In the genomic region with DNA sequence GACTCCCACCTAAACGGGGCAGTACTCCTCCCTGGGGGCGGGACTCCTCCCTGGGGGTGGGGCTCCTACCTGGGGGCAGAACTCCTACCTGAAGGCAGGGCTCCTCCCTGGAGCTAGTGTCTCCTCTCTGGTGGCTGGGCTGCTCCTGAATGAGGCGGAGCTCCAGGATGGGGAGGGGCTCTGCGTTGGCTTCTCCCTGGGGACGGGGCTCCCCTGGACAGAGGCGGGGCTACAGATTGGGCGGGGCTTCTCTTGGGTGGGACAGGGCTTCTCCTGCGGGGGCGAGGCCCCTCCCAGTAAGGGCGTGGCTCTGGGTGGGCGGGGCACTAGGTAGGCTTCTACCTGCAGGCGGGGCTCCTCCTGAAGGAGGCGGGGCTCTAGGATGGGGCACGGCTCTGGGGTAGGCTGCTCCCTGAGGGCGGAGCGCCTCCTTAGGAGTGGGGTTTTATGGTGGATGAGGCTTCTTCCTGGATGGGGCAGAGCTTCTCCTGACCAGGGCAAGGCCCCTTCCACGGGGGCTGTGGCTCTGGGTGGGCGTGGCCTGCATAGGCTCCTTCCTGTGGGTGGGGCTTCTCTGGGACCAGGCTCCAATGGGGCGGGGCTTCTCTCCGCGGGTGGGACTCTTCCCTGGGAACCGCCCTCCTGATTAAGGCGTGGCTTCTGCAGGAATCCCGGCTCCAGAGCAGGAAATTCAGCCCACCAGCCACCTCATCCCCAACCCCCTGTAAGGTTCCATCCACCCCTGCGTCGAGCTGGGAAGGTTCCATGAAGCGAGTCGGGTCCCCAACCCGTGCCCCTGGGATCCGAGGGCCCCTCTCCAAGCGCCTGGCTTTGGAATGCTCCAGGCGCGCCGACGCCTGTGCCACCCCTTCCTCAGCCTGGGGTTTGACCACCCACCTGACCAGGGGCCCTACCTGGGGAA, we compare ENCODE assay signal across 8 cellular contexts. TPM values are rescaled to one million over a fixed set of nuclear protein-coding genes. Genes with fewer than 3 reads are reported as not detected.
DNase-seq lines count a peak whose midpoint lies in the region; ATAC-seq and TF ChIP-seq lines count a peak whose summit lies in the region.

No MANE protein-coding gene starts in this region.

- peak overlapping the region; percentile 77 for H3K4me2 ChIP-seq in KMS-11

- ATAC-seq in activated CD4-positive, alpha-beta T cell treated with anti-CD3 and anti-CD28 coated beads for 36 hours = peak; percentile 85
- ATAC-seq in naive thymus-derived CD8-positive, alpha-beta T cell = peak; percentile 36 to 53

- no peak overlapping the region for H3K27ac ChIP-seq in CD8-positive, alpha-beta memory T cell (ENCODE audit: low read depth, low read length)
- H3K27ac ChIP-seq in KMS-11 (no peak overlapping the region), thyroid gland (no peak overlapping the region)

- H3K4me3 ChIP-seq in CD8-positive, alpha-beta memory T cell (ENCODE audit: low read length) = peak overlapping the region; percentile 50
- H3K4me3 ChIP-seq in KMS-11 (IDR thresholded peaks at IDR 0.05; ENCODE audit: insufficient read depth, low read depth, low read length) (peak overlapping the region; percentile 76), thyroid gland (replicated peaks in 1 of 3) (no peak overlapping the region)

- H3K9me3 ChIP-seq in CD8-positive, alpha-beta memory T cell (ENCODE audit: low read length) = no peaks in the 10 kb centered on the region
- H3K9me3 ChIP-seq in thyroid gland = no peaks in the 10 kb centered on the region

- no peaks in the 10 kb centered on the region for H3K36me3 ChIP-seq in CD8-positive, alpha-beta memory T cell (ENCODE audit: insufficient read depth, low read length)
- H3K36me3 ChIP-seq in KMS-11 (ENCODE audit: insufficient read depth) = no peaks in the 10 kb centered on the region
- no peaks in the 10 kb centered on the region for H3K36me3 ChIP-seq in thyroid gland

- peak overlapping the region in 6 of 8 donors; percentile 9 to 92 (median 64) for H3K27ac Mint-ChIP-seq in CD8-positive, alpha-beta memory T cell
- H3K27ac Mint-ChIP-seq in activated CD4-positive, alpha-beta T cell treated with anti-CD3 and anti-CD28 coated beads for 36 hours = no peak overlapping the region
- peak overlapping the region in 5 of 10 donors; percentile 29 to 82 (median 67) for H3K27ac Mint-ChIP-seq in naive thymus-derived CD8-positive, alpha-beta T cell

- H3K4me1 ChIP-seq in CD8-positive, alpha-beta memory T cell (ENCODE audit: insufficient read depth, low read length) = peaks cover 23% of the 10 kb centered on the region
- H3K4me1 ChIP-seq in KMS-11 (ENCODE audit: low read depth, poor library complexity, severe bottlenecking) (no peaks in the 10 kb centered on the region), thyroid gland (peaks cover 0 to 20% of the 10 kb centered on the region in 2 donors)

- TF ChIP-seq POLR2A in thyroid gland (IDR thresholded peaks at IDR 0.05) = no peak

- POLR2A ChIA-PET in CD8-positive, alpha-beta memory T cell (lab: Charles Lee) = no interaction called here
- POLR2A ChIA-PET in activated CD4-positive, alpha-beta T cell treated with anti-CD3 and anti-CD28 coated beads for 36 hours (lab: Charles Lee) = interaction anchor here (1.2 kb wide), 1 partner anchor 23 kb away, joined by 3 read pairs; a partner anchor contains a TSS
- POLR2A ChIA-PET in naive thymus-derived CD8-positive, alpha-beta T cell (lab: Charles Lee) = interaction anchor here (2.4 kb wide), 1 partner anchor 22 kb away, joined by 10 read pairs; a partner anchor contains a TSS

- no peaks in the 10 kb centered on the region for H3K9me3 Mint-ChIP-seq in CD8-positive, alpha-beta memory T cell
- H3K9me3 Mint-ChIP-seq in activated CD4-positive, alpha-beta T cell treated with anti-CD3 and anti-CD28 coated beads for 36 hours (ENCODE audit: low read depth) = no peaks in the 10 kb centered on the region
- no peaks in the 10 kb centered on the region for H3K9me3 Mint-ChIP-seq in naive thymus-derived CD8-positive, alpha-beta T cell

- peak overlapping the region; percentile 61 to 82 (median 74) for H3K4me3 Mint-ChIP-seq in CD8-positive, alpha-beta memory T cell
- peak overlapping the region; percentile 51 for H3K4me3 Mint-ChIP-seq in activated CD4-positive, alpha-beta T cell treated with anti-CD3 and anti-CD28 coated beads for 36 hours
- H3K4me3 Mint-ChIP-seq in naive thymus-derived CD8-positive, alpha-beta T cell = peak overlapping the region; percentile 49 to 72 (median 66)

- intact Hi-C loops in activated CD4-positive, alpha-beta T cell treated with anti-CD3 and anti-CD28 coated beads for 36 hours (cut with DNase I, micrococcal nuclease) = loop anchor here in 1 of 2 experiments (1.0 to 2.0 kb wide), 9 partner anchors 23 to 271 kb away; a partner anchor contains a TSS
- intact Hi-C loops in thyroid gland (cut with DNase I) = no loop called here

- CTCF ChIA-PET in CD8-positive, alpha-beta memory T cell (lab: Charles Lee) = no interaction called here
- CTCF ChIA-PET in activated CD4-positive, alpha-beta T cell treated with anti-CD3 and anti-CD28 coated beads for 36 hours (lab: Charles Lee) = no interaction called here

- TF ChIP-seq CTCF in KMS-11 (conservative IDR thresholded peaks at IDR 0.05; ENCODE audit: low read depth, low read length) (no peak), thyroid gland (IDR thresholded peaks at IDR 0.05) (no peak)

- H3K27me3 ChIP-seq in CD8-positive, alpha-beta memory T cell (ENCODE audit: insufficient read depth, low read length, poor library complexity, severe bottlenecking) = peaks cover 45% of the 10 kb centered on the region
- H3K27me3 ChIP-seq in KMS-11 (ENCODE audit: insufficient read depth, low read depth) (no peaks in the 10 kb centered on the region; the same call in 1 of the 2 replicates), thyroid gland (peaks cover 8% of the 10 kb centered on the region)

- DNase-seq in CD8-positive, alpha-beta memory T cell = peak in 4 of 5 donors; percentile 56 to 76 (median 66)
- peak; percentile 91 for DNase-seq in activated CD4-positive, alpha-beta T cell treated with anti-CD3 and anti-CD28 coated beads for 36 hours
- DNase-seq in effector CD4-positive, alpha-beta T cell = peak; percentile 48
- DNase-seq in naive thymus-derived CD8-positive, alpha-beta T cell = peak; percentile 27 to 79 (median 60)
- DNase-seq in thyroid gland (peak; percentile 29 to 54), NCI-H1092 (lab: John Stamatoyannopoulos, UW) (no peak), HCEC 1CT (no peak)

- H4K20me1 ChIP-seq in KMS-11 (ENCODE audit: insufficient read depth) = no peaks in the 10 kb centered on the region

- H3K79me2 ChIP-seq in KMS-11 (ENCODE audit: insufficient read depth, low read depth) = no peaks in the 10 kb centered on the region

- H3K9ac ChIP-seq in KMS-11 = no peak overlapping the region; the same call in 1 of the 2 replicates

- peak overlapping the region; percentile 98 for H2AFZ ChIP-seq in KMS-11 (ENCODE audit: low read depth)

- H3K4me1 Mint-ChIP-seq in CD8-positive, alpha-beta memory T cell = peaks cover 6 to 19% (median 14%) of the 10 kb centered on the region in 3 donors
- H3K4me1 Mint-ChIP-seq in activated CD4-positive, alpha-beta T cell treated with anti-CD3 and anti-CD28 coated beads for 36 hours = peaks cover 9% of the 10 kb centered on the region
- peaks cover 6 to 16% (median 12%) of the 10 kb centered on the region in 4 donors for H3K4me1 Mint-ChIP-seq in naive thymus-derived CD8-positive, alpha-beta T cell

- no peaks in the 10 kb centered on the region for H3K36me3 Mint-ChIP-seq in CD8-positive, alpha-beta memory T cell
- H3K36me3 Mint-ChIP-seq in activated CD4-positive, alpha-beta T cell treated with anti-CD3 and anti-CD28 coated beads for 36 hours (ENCODE audit: low read depth) = no peaks in the 10 kb centered on the region
- H3K36me3 Mint-ChIP-seq in naive thymus-derived CD8-positive, alpha-beta T cell = no peaks in the 10 kb centered on the region

- 2% methylated on average over 7 of the region's 35 CpGs; no CpG with 5 or more reads in 1 of the 2 donors for WGBS in thyroid gland, 2 donors

- peaks cover 25 to 28% of the 10 kb centered on the region in 2 donors for H3K27me3 Mint-ChIP-seq in CD8-positive, alpha-beta memory T cell
- peaks cover 30% of the 10 kb centered on the region for H3K27me3 Mint-ChIP-seq in activated CD4-positive, alpha-beta T cell treated with anti-CD3 and anti-CD28 coated beads for 36 hours
- H3K27me3 Mint-ChIP-seq in naive thymus-derived CD8-positive, alpha-beta T cell = peaks cover 10 to 52% (median 30%) of the 10 kb centered on the region in 5 donors

RNA-seq across cellular contexts. Expression of a gene that starts 22.7 kb away (rescaled TPM):
- 100 to 1,000 TPM; 379 TPM for total RNA-seq in CD8-positive, alpha-beta memory T cell
- polyA plus RNA-seq in CD8-positive, alpha-beta memory T cell = 569 TPM
- 100 to 1,000 TPM; 325 to 337 TPM for total RNA-seq in activated CD4-positive, alpha-beta T cell treated with anti-CD3 and anti-CD28 coated beads for 36 hours
- 100 to 1,000 TPM; 201 to 203 TPM for total RNA-seq in naive thymus-derived CD8-positive, alpha-beta T cell
- polyA plus RNA-seq in naive thymus-derived CD8-positive, alpha-beta T cell = 100 to 1,000 TPM; 332 to 385 (median 368) TPM
- 100 to 1,000 TPM; 378 to 457 (median 410) TPM for total RNA-seq in thyroid gland

RNA-seq across cellular contexts. Expression of a gene that starts 43.3 kb away (rescaled TPM):
- total RNA-seq in CD8-positive, alpha-beta memory T cell = 10 to 100 TPM; 28.7 to 29.2 TPM
- 21.4 TPM for polyA plus RNA-seq in CD8-positive, alpha-beta memory T cell
- total RNA-seq in activated CD4-positive, alpha-beta T cell treated with anti-CD3 and anti-CD28 coated beads for 36 hours = 10 to 100 TPM; 14.6 to 22.5 TPM
- total RNA-seq in naive thymus-derived CD8-positive, alpha-beta T cell = 10 to 100 TPM; 26.0 to 28.1 TPM
- 10 to 100 TPM; 12.9 to 25.6 (median 20.0) TPM for polyA plus RNA-seq in naive thymus-derived CD8-positive, alpha-beta T cell
- 10 to 100 TPM in 3 of 4 donors, 1 to 10 TPM in 1; 8.3 to 26.5 (median 13.6) TPM for total RNA-seq in thyroid gland

RNA-seq across cellular contexts. Expression of a gene that starts 49.3 kb away (rescaled TPM):
- total RNA-seq in CD8-positive, alpha-beta memory T cell = 10 to 100 TPM; 70.0 to 71.8 TPM
- polyA plus RNA-seq in CD8-positive, alpha-beta memory T cell = 146 TPM
- 10 to 100 TPM; 51.0 to 57.7 TPM for total RNA-seq in activated CD4-positive, alpha-beta T cell treated with anti-CD3 and anti-CD28 coated beads for 36 hours
- total RNA-seq in naive thymus-derived CD8-positive, alpha-beta T cell = 10 to 100 TPM; 61.9 to 64.8 TPM
- 100 to 1,000 TPM in 2 of 3 donors, 10 to 100 TPM in 1; 96.9 to 130 (median 103) TPM for polyA plus RNA-seq in naive thymus-derived CD8-positive, alpha-beta T cell
- total RNA-seq in thyroid gland = 100 to 1,000 TPM in 1 of 4 donors, 10 to 100 TPM in 3; 23.5 to 125 (median 87.5) TPM

RNA-seq across cellular contexts. Expression of a gene that starts 53.0 kb away (rescaled TPM):
- not detected for total RNA-seq in CD8-positive, alpha-beta memory T cell
- polyA plus RNA-seq in CD8-positive, alpha-beta memory T cell = not detected
- total RNA-seq in activated CD4-positive, alpha-beta T cell treated with anti-CD3 and anti-CD28 coated beads for 36 hours = not detected
- not detected for total RNA-seq in naive thymus-derived CD8-positive, alpha-beta T cell
- polyA plus RNA-seq in naive thymus-derived CD8-positive, alpha-beta T cell = not detected
- not detected for total RNA-seq in thyroid gland

Comparison
In these comparisons a context has a peak if more than half of its experiments do, and no peak if none do; other contexts are left out.
1. DNase-seq: peak in CD8-positive, alpha-beta memory T cell (4 of 5), activated CD4-positive, alpha-beta T cell treated with anti-CD3 and anti-CD28 coated beads for 36 hours (single experiment), effector CD4-positive, alpha-beta T cell (single experiment), naive thymus-derived CD8-positive, alpha-beta T cell (10 of 10) and thyroid gland (2 of 2); none in NCI-H1092 (single experiment) and HCEC 1CT (single experiment).
2. H3K4me3 ChIP-seq: peak in CD8-positive, alpha-beta memory T cell (single experiment) and KMS-11 (single experiment); none in thyroid gland (0 of 3).
3. Peak in every context shown above with its lines, with median percentiles within 50 percentile points of each other: H3K4me3 Mint-ChIP-seq.